Comparison of ENCODE assay signal across 8 cellular contexts in the genomic region with DNA sequence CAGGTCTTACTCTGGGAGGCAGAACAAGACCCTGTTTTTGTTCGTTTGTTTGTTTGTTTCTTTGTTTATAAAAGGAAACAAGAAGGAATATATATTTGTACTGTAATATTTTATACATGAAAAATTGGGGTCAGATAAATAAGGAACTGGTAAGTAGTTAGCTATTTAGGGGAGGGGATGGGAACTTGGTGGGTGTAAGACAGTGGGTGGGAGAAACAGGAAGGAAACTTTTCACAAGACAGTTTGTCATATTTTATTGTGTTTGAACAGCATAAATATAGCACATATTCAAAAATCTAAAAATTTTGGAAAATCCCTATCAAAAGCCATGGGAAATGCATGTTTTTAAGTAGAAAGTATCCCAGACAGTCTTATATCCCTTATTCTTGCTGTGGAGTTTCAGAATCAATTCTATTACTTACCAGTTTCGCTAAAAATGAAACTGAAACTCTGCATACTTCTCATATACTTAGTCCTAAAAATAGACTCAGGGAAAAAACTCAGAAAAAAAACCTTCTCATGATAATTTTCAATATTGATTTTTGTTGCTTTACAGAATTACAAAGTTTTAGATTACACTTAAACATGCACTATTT. TPM values are rescaled to one million over a fixed set of nuclear protein-coding genes. Genes with fewer than 3 reads are reported as not detected.
DNase-seq lines count a peak whose midpoint lies in the region; ATAC-seq and TF ChIP-seq lines count a peak whose summit lies in the region.

No MANE protein-coding gene starts in this region.

- H4K8ac ChIP-seq in neuronal stem cell (ENCODE audit: low read depth, low read length): no peak overlapping the region

- H3K27me3 ChIP-seq in heart left ventricle (no peaks in the 10 kb centered on the region), right atrium auricular region (no peaks in the 10 kb centered on the region), ascending aorta (no peaks in the 10 kb centered on the region), neuronal stem cell (ENCODE audit: control insufficient read depth in 3 of 3, insufficient read depth in 3 of 3, low read depth in 1 of 3, low read length in 3 of 3) (peaks cover 0 to 3% (median 0%) of the 10 kb centered on the region in 3 experiments)

- peaks cover 4% of the 10 kb centered on the region for H3K9me3 Mint-ChIP-seq in stimulated activated memory B cell treated with anti-CD40 and anti-IgM and Interleukin-4, amounts not matched to agents 10 μg/mL and 1 μg/mL and 100 μg/mL, for 72 hours

- peak in 1 of 4 donors; percentile 41 for ATAC-seq in heart left ventricle
- peak; percentile 78 for ATAC-seq in HG03175 (IDR thresholded peaks at IDR 0.05; ENCODE audit: unreplicated experiment)
- ATAC-seq in stimulated activated memory B cell treated with anti-CD40 and anti-IgM and Interleukin-4, amounts not matched to agents 10 μg/mL and 1 μg/mL and 100 μg/mL, for 72 hours: peak; percentile 76

- H3K4me1 ChIP-seq in heart left ventricle (peaks cover 0 to 55% (median 0%) of the 10 kb centered on the region in 12 donors), right atrium auricular region (no peaks in the 10 kb centered on the region), ascending aorta (no peaks in the 10 kb centered on the region), neuronal stem cell (ENCODE audit: control insufficient read depth in 2 of 2, insufficient read depth in 1 of 2, low read depth in 1 of 2, low read length in 2 of 2) (peaks cover 0 to 4% of the 10 kb centered on the region in 2 donors)

- TF ChIP-seq CTCF in heart left ventricle (IDR thresholded peaks at IDR 0.05): no peak
- no peak for TF ChIP-seq CTCF in right atrium auricular region (IDR thresholded peaks at IDR 0.05)
- no peak for TF ChIP-seq CTCF in ascending aorta (IDR thresholded peaks at IDR 0.05)

- H3K4me1 Mint-ChIP-seq in stimulated activated memory B cell treated with anti-CD40 and anti-IgM and Interleukin-4, amounts not matched to agents 10 μg/mL and 1 μg/mL and 100 μg/mL, for 72 hours: peaks cover 54% of the 10 kb centered on the region

- no peak overlapping the region for H3K4ac ChIP-seq in neuronal stem cell (ENCODE audit: low read length)

- H3K79me1 ChIP-seq in neuronal stem cell (ENCODE audit: low read depth, low read length): no peaks in the 10 kb centered on the region

- H3K27me3 Mint-ChIP-seq in stimulated activated memory B cell treated with anti-CD40 and anti-IgM and Interleukin-4, amounts not matched to agents 10 μg/mL and 1 μg/mL and 100 μg/mL, for 72 hours: no peaks in the 10 kb centered on the region

- no peak overlapping the region for H2BK5ac ChIP-seq in neuronal stem cell (ENCODE audit: low read length)

- no peak overlapping the region for H2BK15ac ChIP-seq in neuronal stem cell (ENCODE audit: low read length)

- peak overlapping the region in 9 of 12 donors; percentile 18 to 45 (median 28) for H3K4me3 ChIP-seq in heart left ventricle
- H3K4me3 ChIP-seq in right atrium auricular region: peak overlapping the region in 1 of 2 donors; percentile 20
- peak overlapping the region; percentile 20 to 21 for H3K4me3 ChIP-seq in ascending aorta
- H3K4me3 ChIP-seq in neuronal stem cell (ENCODE audit: low read length in 2 of 2): no peak overlapping the region

- no peak overlapping the region for H3K14ac ChIP-seq in neuronal stem cell (ENCODE audit: low read length)

- peak overlapping the region; percentile 64 for H3K27ac Mint-ChIP-seq in stimulated activated memory B cell treated with anti-CD40 and anti-IgM and Interleukin-4, amounts not matched to agents 10 μg/mL and 1 μg/mL and 100 μg/mL, for 72 hours

- no peak overlapping the region for H3K18ac ChIP-seq in neuronal stem cell (ENCODE audit: low read length)

- H3K36me3 ChIP-seq in heart left ventricle: no peaks in the 10 kb centered on the region
- no peaks in the 10 kb centered on the region for H3K36me3 ChIP-seq in right atrium auricular region
- no peaks in the 10 kb centered on the region for H3K36me3 ChIP-seq in ascending aorta
- H3K36me3 ChIP-seq in neuronal stem cell (replicated peaks in 1 of 2; ENCODE audit: control insufficient read depth in 2 of 2, insufficient read depth in 2 of 2, low read length in 2 of 2): no peaks in the 10 kb centered on the region

- H2AK5ac ChIP-seq in neuronal stem cell (ENCODE audit: low read depth, low read length): no peak overlapping the region

- DNase-seq in heart left ventricle: no peak
- DNase-seq in right atrium auricular region (ENCODE audit: low spot score): no peak
- no peak for DNase-seq in ascending aorta (ENCODE audit: low spot score in 2 of 2)
- DNase-seq in HPDE6-E6E7 (ENCODE audit: extremely low spot score): no peak
- DNase-seq in neuronal stem cell (ENCODE audit: low spot score): no peak
- no peak for DNase-seq in central memory CD4-positive, alpha-beta T cell

- peaks cover 5% of the 10 kb centered on the region for H3K36me3 Mint-ChIP-seq in stimulated activated memory B cell treated with anti-CD40 and anti-IgM and Interleukin-4, amounts not matched to agents 10 μg/mL and 1 μg/mL and 100 μg/mL, for 72 hours

- H2BK12ac ChIP-seq in neuronal stem cell (ENCODE audit: low read length): no peak overlapping the region

- no peak overlapping the region for H3K23ac ChIP-seq in neuronal stem cell (ENCODE audit: low read depth, low read length, poor library complexity)

- H3K4me2 ChIP-seq in neuronal stem cell (ENCODE audit: insufficient read depth, low read length, poor library complexity, severe bottlenecking): no peak overlapping the region

- no peak for TF ChIP-seq POLR2A in heart left ventricle (IDR thresholded peaks at IDR 0.05)

- H2BK120ac ChIP-seq in neuronal stem cell (ENCODE audit: low read depth, low read length): no peak overlapping the region

- H3K9me3 ChIP-seq in heart left ventricle (peaks cover 0 to 16% (median 2%) of the 10 kb centered on the region in 12 donors), right atrium auricular region (no peaks in the 10 kb centered on the region), ascending aorta (no peaks in the 10 kb centered on the region), neuronal stem cell (replicated peaks in 1 of 2; ENCODE audit: control insufficient read depth in 2 of 2, insufficient read depth in 1 of 2, low read depth in 1 of 2, low read length in 2 of 2) (no peaks in the 10 kb centered on the region)

- H3K27ac ChIP-seq in heart left ventricle: peak overlapping the region in 10 of 12 donors; percentile 1 to 76 (median 45)
- peak overlapping the region in 1 of 2 donors; percentile 23 for H3K27ac ChIP-seq in right atrium auricular region
- peak overlapping the region in 1 of 2 donors; percentile 5 for H3K27ac ChIP-seq in ascending aorta
- no peak overlapping the region for H3K27ac ChIP-seq in neuronal stem cell (replicated peaks; ENCODE audit: low read length)

- H3K4me3 Mint-ChIP-seq in stimulated activated memory B cell treated with anti-CD40 and anti-IgM and Interleukin-4, amounts not matched to agents 10 μg/mL and 1 μg/mL and 100 μg/mL, for 72 hours: peak overlapping the region; percentile 23

- H4K91ac ChIP-seq in neuronal stem cell (ENCODE audit: low read depth, low read length, poor library complexity): no peak overlapping the region

- intact Hi-C loops in heart left ventricle (cut with DNase I) (no loop called here), ascending aorta (cut with DNase I) (no loop called here)

- no peak overlapping the region for H3K9ac ChIP-seq in neuronal stem cell (ENCODE audit: low read depth, low read length, poor library complexity)

- WGBS in heart left ventricle, 4 donors: 37 to 50% (median 43%) methylated on average over 2 of the region's 2 CpGs
- no CpG with 5 or more reads among the region's 2 CpGs for WGBS in neuronal stem cell (ENCODE audit: extremely low coverage in 2 of 2, insufficient read length in 2 of 2, insufficient replicate concordance in 1 of 2), 2 donors

- H2AFZ ChIP-seq in neuronal stem cell (ENCODE audit: low read length): no peak overlapping the region

RNA-seq across cellular contexts. Expression of a gene that starts 22.3 kb away (rescaled TPM):
- total RNA-seq in heart left ventricle (10 to 100 TPM in 1 of 9 donors, 1 to 10 TPM in 8; 1.8 to 11.9 (median 3.2) TPM), right atrium auricular region (1 to 10 TPM; 6.3 to 8.5 TPM), ascending aorta (8.4 TPM)
- 1 to 10 TPM; 1.5 to 2.5 TPM for polyA plus RNA-seq in heart left ventricle
- polyA plus RNA-seq in neuronal stem cell (2013, experiment 1 of 2): 3.7 TPM
- polyA plus RNA-seq in neuronal stem cell (2013, experiment 2 of 2): 3.7 TPM

Comparison
In these comparisons a context has a peak if more than half of its experiments do, and no peak if none do; other contexts are left out.
1. H3K4me3 ChIP-seq: peak in heart left ventricle (9 of 12) and ascending aorta (2 of 2); none in neuronal stem cell (0 of 2).